ENCODE assay signal across 8 cellular contexts in genomic region chr12:31118831-31119530, GRCh38. TPM values are rescaled to one million over a fixed set of nuclear protein-coding genes. Genes with fewer than 3 reads are reported as not detected.
DNase-seq lines count a peak whose midpoint lies in the region; ATAC-seq and TF ChIP-seq lines count a peak whose summit lies in the region.

No MANE protein-coding gene starts in this region.

- H3K36me3 Mint-ChIP-seq in activated T-cell treated with anti-CD3 and anti-CD28 coated beads, Interleukin-2, amount 50 U/mL, for 24 hours (ENCODE audit: low read depth) = no peaks in the 10 kb centered on the region

- peaks cover 27% of the 10 kb centered on the region for H3K27me3 Mint-ChIP-seq in activated T-cell treated with anti-CD3 and anti-CD28 coated beads, Interleukin-2, amount 50 U/mL, for 24 hours

- peaks cover 8% of the 10 kb centered on the region for H3K4me1 ChIP-seq in hepatocyte (ENCODE audit: insufficient read depth)

- H4K20me1 ChIP-seq in hepatocyte (ENCODE audit: insufficient read depth, poor library complexity, severe bottlenecking) = no peaks in the 10 kb centered on the region

- H3K9me3 Mint-ChIP-seq in activated T-cell treated with anti-CD3 and anti-CD28 coated beads, Interleukin-2, amount 50 U/mL, for 24 hours = no peaks in the 10 kb centered on the region

- no peaks in the 10 kb centered on the region for H3K79me2 ChIP-seq in hepatocyte

- DNase-seq in 8988T = peak; percentile 80
- peak; percentile 77 for DNase-seq in NCI-H146 treated with DMSO at 0.1 percent for 48 hours (lab: John Stamatoyannopoulos, UW; ENCODE audit: unreplicated experiment)
- DNase-seq in activated T-cell treated with anti-CD3 and anti-CD28 coated beads, Interleukin-2, amount 50 U/mL, for 24 hours = peak; percentile 67
- peak; percentile 69 for DNase-seq in hepatocyte (ENCODE audit: low spot score)
- peak; percentile 38 for DNase-seq in stimulated activated CD4-positive, alpha-beta T cell treated with anti-CD3 and anti-CD28 coated beads, Interleukin-4, amount 100 ng/mL, for 1 hour
- no peak for DNase-seq in hippocampal formation (lab: John Stamatoyannopoulos, UW)

- peak overlapping the region; percentile 99 for H3K4me2 ChIP-seq in hepatocyte

- peak overlapping the region; percentile 11 for H3K27ac Mint-ChIP-seq in activated T-cell treated with anti-CD3 and anti-CD28 coated beads, Interleukin-2, amount 50 U/mL, for 24 hours

- H3K4me3 Mint-ChIP-seq in activated T-cell treated with anti-CD3 and anti-CD28 coated beads, Interleukin-2, amount 50 U/mL, for 24 hours = peak overlapping the region; percentile 63

- peaks cover 35% of the 10 kb centered on the region for H3K27me3 ChIP-seq in hepatocyte

- no peaks in the 10 kb centered on the region for H3K9me3 ChIP-seq in hepatocyte (ENCODE audit: low read depth)

- no peak for TF ChIP-seq CTCF in hepatocyte (IDR thresholded peaks at IDR 0.05; ENCODE audit: poor library complexity)

- no peak overlapping the region for H3K27ac ChIP-seq in hepatocyte

- WGBS in hepatocyte (ENCODE audit: low lambda C conversion rate, missing lambda C conversion rate) = 23% methylated on average over 26 of the region's 38 CpGs

- H3K9me2 ChIP-seq in hepatocyte (replicated peaks; ENCODE audit: insufficient read depth) = no peaks in the 10 kb centered on the region

- H3K4me3 ChIP-seq in hepatocyte = peak overlapping the region; percentile 29

- no peaks in the 10 kb centered on the region for H3K36me3 ChIP-seq in hepatocyte (replicated peaks; ENCODE audit: insufficient read depth, low read depth)

- H3K4me1 Mint-ChIP-seq in activated T-cell treated with anti-CD3 and anti-CD28 coated beads, Interleukin-2, amount 50 U/mL, for 24 hours (ENCODE audit: low read depth) = peaks cover 15% of the 10 kb centered on the region

- peak; percentile 63 for ATAC-seq in GM18867 (IDR thresholded peaks at IDR 0.05; ENCODE audit: unreplicated experiment)
- no peak for ATAC-seq in GM18517 (IDR thresholded peaks at IDR 0.05; ENCODE audit: unreplicated experiment)

- peak overlapping the region; percentile 57 for H2AFZ ChIP-seq in hepatocyte

RNA-seq across cellular contexts. Expression of gene DDX11, which starts 45.3 kb away (rescaled TPM):
- 18.6 and 24.8 TPM in 2 replicates for total RNA-seq in hepatocyte
- polyA plus RNA-seq in hepatocyte = 29.7 and 37.3 TPM in 2 replicates

Comparison
In these comparisons a context has a peak if more than half of its experiments do, and no peak if none do; other contexts are left out.
1. DNase-seq: peak in 8988T (single experiment), NCI-H146 treated with DMSO at 0.1 percent for 48 hours (single experiment), activated T-cell treated with anti-CD3 and anti-CD28 coated beads, Interleukin-2, amount 50 U/mL, for 24 hours (single experiment), hepatocyte (single experiment) and stimulated activated CD4-positive, alpha-beta T cell treated with anti-CD3 and anti-CD28 coated beads, Interleukin-4, amount 100 ng/mL, for 1 hour (single experiment); none in hippocampal formation (0 of 2).